1 cellular context compared by ENCODE assay signal in the genomic region with DNA sequence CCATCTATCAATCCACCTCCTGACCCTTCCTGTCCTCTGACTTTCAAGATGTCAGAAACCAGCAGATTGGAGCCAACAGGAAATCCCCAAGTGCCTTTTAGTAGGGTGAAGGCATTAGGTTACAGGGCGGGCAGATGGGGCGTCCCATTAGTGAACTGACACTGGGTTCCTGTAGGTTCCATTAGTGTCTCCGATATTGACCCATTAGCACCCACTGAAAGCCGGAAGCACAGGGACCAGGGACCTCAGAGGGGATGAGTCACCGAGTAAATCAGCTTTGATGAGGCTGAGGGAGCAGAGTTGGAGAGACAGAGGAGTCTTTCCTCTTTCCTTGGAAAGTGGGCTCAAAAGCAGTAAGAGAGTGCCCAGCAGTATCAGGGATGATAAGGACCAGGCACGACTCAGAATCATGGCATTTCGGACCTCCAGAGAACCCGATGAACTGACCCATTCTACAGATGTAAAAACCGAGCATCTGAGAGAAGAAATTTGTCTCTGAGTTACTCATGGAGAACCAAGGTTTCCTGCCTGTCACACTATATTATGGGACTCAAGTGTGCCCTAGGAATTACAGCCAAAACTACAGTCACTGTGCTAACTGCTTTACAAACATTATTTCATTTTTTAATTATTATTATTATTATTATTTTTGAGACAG.
TF ChIP-seq lines count a peak whose summit lies in the region.

No MANE protein-coding gene starts in this region.

TF ChIP-seq in K562, 482 proteins besides CTCF, POLR2A, EP300 and RAD21 (continued from another document and continues in another):
- no peak for TF ChIP-seq ZC3H8 (IDR thresholded peaks at IDR 0.05)
- TF ChIP-seq HMGN3 (IDR thresholded peaks at IDR 0.05; ENCODE audit: borderline replicate concordance, extremely low read depth, insufficient read length, low read depth, low read length): no peak
- TF ChIP-seq, protein P1, sequence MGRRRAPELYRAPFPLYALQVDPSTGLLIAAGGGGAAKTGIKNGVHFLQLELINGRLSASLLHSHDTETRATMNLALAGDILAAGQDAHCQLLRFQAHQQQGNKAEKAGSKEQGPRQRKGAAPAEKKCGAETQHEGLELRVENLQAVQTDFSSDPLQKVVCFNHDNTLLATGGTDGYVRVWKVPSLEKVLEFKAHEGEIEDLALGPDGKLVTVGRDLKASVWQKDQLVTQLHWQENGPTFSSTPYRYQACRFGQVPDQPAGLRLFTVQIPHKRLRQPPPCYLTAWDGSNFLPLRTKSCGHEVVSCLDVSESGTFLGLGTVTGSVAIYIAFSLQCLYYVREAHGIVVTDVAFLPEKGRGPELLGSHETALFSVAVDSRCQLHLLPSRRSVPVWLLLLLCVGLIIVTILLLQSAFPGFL (CRISPR knock-in tag; IDR thresholded peaks at IDR 0.05): no peak
- TF ChIP-seq BDP1 (IDR thresholded peaks at IDR 0.05; ENCODE audit: insufficient read depth, insufficient read length): no peak
- TF ChIP-seq SMAD2 (IDR thresholded peaks at IDR 0.05; ENCODE audit: low read depth, low read length): no peak
- TF ChIP-seq HDAC1 (IDR thresholded peaks at IDR 0.05): no peak
- TF ChIP-seq, protein P2, sequence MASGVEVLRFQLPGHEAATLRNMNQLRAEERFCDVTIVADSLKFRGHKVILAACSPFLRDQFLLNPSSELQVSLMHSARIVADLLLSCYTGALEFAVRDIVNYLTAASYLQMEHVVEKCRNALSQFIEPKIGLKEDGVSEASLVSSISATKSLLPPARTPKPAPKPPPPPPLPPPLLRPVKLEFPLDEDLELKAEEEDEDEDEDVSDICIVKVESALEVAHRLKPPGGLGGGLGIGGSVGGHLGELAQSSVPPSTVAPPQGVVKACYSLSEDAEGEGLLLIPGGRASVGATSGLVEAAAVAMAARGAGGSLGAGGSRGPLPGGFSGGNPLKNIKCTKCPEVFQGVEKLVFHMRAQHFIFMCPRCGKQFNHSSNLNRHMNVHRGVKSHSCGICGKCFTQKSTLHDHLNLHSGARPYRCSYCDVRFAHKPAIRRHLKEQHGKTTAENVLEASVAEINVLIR (CRISPR knock-in tag; IDR thresholded peaks at IDR 0.05): no peak
- TF ChIP-seq FOXK2 (conservative IDR thresholded peaks at IDR 0.05 in 1 of 2, IDR thresholded peaks at IDR 0.05 in 1 of 2; ENCODE audit: low read depth in 2 of 2): no peak
- TF ChIP-seq, protein P3, sequence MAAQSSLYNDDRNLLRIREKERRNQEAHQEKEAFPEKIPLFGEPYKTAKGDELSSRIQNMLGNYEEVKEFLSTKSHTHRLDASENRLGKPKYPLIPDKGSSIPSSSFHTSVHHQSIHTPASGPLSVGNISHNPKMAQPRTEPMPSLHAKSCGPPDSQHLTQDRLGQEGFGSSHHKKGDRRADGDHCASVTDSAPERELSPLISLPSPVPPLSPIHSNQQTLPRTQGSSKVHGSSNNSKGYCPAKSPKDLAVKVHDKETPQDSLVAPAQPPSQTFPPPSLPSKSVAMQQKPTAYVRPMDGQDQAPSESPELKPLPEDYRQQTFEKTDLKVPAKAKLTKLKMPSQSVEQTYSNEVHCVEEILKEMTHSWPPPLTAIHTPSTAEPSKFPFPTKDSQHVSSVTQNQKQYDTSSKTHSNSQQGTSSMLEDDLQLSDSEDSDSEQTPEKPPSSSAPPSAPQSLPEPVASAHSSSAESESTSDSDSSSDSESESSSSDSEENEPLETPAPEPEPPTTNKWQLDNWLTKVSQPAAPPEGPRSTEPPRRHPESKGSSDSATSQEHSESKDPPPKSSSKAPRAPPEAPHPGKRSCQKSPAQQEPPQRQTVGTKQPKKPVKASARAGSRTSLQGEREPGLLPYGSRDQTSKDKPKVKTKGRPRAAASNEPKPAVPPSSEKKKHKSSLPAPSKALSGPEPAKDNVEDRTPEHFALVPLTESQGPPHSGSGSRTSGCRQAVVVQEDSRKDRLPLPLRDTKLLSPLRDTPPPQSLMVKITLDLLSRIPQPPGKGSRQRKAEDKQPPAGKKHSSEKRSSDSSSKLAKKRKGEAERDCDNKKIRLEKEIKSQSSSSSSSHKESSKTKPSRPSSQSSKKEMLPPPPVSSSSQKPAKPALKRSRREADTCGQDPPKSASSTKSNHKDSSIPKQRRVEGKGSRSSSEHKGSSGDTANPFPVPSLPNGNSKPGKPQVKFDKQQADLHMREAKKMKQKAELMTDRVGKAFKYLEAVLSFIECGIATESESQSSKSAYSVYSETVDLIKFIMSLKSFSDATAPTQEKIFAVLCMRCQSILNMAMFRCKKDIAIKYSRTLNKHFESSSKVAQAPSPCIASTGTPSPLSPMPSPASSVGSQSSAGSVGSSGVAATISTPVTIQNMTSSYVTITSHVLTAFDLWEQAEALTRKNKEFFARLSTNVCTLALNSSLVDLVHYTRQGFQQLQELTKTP (IDR thresholded peaks at IDR 0.05; ENCODE audit: low read depth in 1 of 2, partially characterized antibody in 2 of 2): no peak
- no peak for TF ChIP-seq NCOR1 (IDR thresholded peaks at IDR 0.05)
- TF ChIP-seq ZNF695 (CRISPR knock-in tag; IDR thresholded peaks at IDR 0.05): no peak
- TF ChIP-seq, protein P4, sequence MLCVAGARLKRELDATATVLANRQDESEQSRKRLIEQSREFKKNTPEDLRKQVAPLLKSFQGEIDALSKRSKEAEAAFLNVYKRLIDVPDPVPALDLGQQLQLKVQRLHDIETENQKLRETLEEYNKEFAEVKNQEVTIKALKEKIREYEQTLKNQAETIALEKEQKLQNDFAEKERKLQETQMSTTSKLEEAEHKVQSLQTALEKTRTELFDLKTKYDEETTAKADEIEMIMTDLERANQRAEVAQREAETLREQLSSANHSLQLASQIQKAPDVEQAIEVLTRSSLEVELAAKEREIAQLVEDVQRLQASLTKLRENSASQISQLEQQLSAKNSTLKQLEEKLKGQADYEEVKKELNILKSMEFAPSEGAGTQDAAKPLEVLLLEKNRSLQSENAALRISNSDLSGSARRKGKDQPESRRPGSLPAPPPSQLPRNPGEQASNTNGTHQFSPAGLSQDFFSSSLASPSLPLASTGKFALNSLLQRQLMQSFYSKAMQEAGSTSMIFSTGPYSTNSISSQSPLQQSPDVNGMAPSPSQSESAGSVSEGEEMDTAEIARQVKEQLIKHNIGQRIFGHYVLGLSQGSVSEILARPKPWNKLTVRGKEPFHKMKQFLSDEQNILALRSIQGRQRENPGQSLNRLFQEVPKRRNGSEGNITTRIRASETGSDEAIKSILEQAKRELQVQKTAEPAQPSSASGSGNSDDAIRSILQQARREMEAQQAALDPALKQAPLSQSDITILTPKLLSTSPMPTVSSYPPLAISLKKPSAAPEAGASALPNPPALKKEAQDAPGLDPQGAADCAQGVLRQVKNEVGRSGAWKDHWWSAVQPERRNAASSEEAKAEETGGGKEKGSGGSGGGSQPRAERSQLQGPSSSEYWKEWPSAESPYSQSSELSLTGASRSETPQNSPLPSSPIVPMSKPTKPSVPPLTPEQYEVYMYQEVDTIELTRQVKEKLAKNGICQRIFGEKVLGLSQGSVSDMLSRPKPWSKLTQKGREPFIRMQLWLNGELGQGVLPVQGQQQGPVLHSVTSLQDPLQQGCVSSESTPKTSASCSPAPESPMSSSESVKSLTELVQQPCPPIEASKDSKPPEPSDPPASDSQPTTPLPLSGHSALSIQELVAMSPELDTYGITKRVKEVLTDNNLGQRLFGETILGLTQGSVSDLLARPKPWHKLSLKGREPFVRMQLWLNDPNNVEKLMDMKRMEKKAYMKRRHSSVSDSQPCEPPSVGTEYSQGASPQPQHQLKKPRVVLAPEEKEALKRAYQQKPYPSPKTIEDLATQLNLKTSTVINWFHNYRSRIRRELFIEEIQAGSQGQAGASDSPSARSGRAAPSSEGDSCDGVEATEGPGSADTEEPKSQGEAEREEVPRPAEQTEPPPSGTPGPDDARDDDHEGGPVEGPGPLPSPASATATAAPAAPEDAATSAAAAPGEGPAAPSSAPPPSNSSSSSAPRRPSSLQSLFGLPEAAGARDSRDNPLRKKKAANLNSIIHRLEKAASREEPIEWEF (CRISPR knock-in tag; IDR thresholded peaks at IDR 0.05): no peak
- TF ChIP-seq, protein P5, sequence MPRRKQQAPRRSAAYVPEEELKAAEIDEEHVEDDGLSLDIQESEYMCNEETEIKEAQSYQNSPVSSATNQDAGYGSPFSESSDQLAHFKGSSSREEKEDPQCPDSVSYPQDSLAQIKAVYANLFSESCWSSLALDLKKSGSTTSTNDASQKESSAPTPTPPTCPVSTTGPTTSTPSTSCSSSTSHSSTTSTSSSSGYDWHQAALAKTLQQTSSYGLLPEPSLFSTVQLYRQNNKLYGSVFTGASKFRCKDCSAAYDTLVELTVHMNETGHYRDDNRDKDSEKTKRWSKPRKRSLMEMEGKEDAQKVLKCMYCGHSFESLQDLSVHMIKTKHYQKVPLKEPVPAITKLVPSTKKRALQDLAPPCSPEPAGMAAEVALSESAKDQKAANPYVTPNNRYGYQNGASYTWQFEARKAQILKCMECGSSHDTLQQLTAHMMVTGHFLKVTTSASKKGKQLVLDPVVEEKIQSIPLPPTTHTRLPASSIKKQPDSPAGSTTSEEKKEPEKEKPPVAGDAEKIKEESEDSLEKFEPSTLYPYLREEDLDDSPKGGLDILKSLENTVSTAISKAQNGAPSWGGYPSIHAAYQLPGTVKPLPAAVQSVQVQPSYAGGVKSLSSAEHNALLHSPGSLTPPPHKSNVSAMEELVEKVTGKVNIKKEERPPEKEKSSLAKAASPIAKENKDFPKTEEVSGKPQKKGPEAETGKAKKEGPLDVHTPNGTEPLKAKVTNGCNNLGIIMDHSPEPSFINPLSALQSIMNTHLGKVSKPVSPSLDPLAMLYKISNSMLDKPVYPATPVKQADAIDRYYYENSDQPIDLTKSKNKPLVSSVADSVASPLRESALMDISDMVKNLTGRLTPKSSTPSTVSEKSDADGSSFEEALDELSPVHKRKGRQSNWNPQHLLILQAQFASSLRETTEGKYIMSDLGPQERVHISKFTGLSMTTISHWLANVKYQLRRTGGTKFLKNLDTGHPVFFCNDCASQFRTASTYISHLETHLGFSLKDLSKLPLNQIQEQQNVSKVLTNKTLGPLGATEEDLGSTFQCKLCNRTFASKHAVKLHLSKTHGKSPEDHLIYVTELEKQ (CRISPR knock-in tag; IDR thresholded peaks at IDR 0.05): no peak
- TF ChIP-seq ZZZ3 (IDR thresholded peaks at IDR 0.05): no peak
- TF ChIP-seq KLF13 (tag; IDR thresholded peaks at IDR 0.05; ENCODE audit: borderline replicate concordance, low read depth): no peak
- TF ChIP-seq SNRNP70 (optimal IDR thresholded peaks at IDR 0.05; ENCODE audit: low read depth, low read length): no peak
- TF ChIP-seq, protein P6, sequence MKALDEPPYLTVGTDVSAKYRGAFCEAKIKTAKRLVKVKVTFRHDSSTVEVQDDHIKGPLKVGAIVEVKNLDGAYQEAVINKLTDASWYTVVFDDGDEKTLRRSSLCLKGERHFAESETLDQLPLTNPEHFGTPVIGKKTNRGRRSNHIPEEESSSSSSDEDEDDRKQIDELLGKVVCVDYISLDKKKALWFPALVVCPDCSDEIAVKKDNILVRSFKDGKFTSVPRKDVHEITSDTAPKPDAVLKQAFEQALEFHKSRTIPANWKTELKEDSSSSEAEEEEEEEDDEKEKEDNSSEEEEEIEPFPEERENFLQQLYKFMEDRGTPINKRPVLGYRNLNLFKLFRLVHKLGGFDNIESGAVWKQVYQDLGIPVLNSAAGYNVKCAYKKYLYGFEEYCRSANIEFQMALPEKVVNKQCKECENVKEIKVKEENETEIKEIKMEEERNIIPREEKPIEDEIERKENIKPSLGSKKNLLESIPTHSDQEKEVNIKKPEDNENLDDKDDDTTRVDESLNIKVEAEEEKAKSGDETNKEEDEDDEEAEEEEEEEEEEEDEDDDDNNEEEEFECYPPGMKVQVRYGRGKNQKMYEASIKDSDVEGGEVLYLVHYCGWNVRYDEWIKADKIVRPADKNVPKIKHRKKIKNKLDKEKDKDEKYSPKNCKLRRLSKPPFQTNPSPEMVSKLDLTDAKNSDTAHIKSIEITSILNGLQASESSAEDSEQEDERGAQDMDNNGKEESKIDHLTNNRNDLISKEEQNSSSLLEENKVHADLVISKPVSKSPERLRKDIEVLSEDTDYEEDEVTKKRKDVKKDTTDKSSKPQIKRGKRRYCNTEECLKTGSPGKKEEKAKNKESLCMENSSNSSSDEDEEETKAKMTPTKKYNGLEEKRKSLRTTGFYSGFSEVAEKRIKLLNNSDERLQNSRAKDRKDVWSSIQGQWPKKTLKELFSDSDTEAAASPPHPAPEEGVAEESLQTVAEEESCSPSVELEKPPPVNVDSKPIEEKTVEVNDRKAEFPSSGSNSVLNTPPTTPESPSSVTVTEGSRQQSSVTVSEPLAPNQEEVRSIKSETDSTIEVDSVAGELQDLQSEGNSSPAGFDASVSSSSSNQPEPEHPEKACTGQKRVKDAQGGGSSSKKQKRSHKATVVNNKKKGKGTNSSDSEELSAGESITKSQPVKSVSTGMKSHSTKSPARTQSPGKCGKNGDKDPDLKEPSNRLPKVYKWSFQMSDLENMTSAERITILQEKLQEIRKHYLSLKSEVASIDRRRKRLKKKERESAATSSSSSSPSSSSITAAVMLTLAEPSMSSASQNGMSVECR (CRISPR knock-in tag; IDR thresholded peaks at IDR 0.05): no peak
- TF ChIP-seq ZNF274 (IDR thresholded peaks at IDR 0.05; ENCODE audit: borderline replicate concordance, low read depth, low read length): no peak
- TF ChIP-seq, protein P7, sequence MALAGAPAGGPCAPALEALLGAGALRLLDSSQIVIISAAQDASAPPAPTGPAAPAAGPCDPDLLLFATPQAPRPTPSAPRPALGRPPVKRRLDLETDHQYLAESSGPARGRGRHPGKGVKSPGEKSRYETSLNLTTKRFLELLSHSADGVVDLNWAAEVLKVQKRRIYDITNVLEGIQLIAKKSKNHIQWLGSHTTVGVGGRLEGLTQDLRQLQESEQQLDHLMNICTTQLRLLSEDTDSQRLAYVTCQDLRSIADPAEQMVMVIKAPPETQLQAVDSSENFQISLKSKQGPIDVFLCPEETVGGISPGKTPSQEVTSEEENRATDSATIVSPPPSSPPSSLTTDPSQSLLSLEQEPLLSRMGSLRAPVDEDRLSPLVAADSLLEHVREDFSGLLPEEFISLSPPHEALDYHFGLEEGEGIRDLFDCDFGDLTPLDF (CRISPR knock-in tag; IDR thresholded peaks at IDR 0.05): no peak
- no peak for TF ChIP-seq STAT5B (CRISPR knock-in tag; IDR thresholded peaks at IDR 0.05)
- TF ChIP-seq, protein P8, sequence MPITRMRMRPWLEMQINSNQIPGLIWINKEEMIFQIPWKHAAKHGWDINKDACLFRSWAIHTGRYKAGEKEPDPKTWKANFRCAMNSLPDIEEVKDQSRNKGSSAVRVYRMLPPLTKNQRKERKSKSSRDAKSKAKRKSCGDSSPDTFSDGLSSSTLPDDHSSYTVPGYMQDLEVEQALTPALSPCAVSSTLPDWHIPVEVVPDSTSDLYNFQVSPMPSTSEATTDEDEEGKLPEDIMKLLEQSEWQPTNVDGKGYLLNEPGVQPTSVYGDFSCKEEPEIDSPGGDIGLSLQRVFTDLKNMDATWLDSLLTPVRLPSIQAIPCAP (CRISPR knock-in tag; IDR thresholded peaks at IDR 0.05; ENCODE audit: borderline replicate concordance): no peak
- TF ChIP-seq, protein P9, sequence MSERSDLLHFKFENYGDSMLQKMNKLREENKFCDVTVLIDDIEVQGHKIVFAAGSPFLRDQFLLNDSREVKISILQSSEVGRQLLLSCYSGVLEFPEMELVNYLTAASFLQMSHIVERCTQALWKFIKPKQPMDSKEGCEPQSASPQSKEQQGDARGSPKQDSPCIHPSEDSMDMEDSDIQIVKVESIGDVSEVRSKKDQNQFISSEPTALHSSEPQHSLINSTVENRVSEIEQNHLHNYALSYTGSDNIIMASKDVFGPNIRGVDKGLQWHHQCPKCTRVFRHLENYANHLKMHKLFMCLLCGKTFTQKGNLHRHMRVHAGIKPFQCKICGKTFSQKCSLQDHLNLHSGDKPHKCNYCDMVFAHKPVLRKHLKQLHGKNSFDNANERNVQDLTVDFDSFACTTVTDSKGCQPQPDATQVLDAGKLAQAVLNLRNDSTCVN (CRISPR knock-in tag; IDR thresholded peaks at IDR 0.05): no peak
- 0 out of 2 replicates have a peak, but pooled peaks have one; percentile 21 for TF ChIP-seq SMARCE1 (IDR thresholded peaks at IDR 0.05)
- TF ChIP-seq, protein P10, sequence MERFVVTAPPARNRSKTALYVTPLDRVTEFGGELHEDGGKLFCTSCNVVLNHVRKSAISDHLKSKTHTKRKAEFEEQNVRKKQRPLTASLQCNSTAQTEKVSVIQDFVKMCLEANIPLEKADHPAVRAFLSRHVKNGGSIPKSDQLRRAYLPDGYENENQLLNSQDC (CRISPR knock-in tag; IDR thresholded peaks at IDR 0.05): no peak
